In the genomic region with DNA sequence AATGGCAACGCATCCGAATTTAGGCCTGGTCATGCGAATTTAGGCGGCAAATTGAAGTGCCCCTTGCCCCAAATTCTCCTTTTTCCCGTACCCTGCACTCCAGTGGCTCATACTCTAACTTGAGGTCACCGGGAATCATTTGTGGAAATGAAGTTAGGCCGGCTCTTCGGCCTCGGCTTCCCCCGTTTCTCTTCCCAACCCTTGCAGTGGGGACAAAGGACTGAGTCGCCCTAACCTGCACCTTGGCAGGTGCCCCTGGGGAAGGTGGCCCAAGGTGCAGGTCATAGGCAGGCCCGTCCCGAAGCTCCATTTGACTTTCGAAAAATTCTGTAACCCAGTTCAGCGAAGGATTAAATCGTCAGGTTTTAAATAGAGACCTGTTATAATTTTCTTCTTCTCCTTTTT, we compare ENCODE assay signal across 8 cellular contexts. TPM values are rescaled to one million over a fixed set of nuclear protein-coding genes. Genes with fewer than 3 reads are reported as not detected.
DNase-seq lines count a peak whose midpoint lies in the region; ATAC-seq, FAIRE-seq and TF ChIP-seq lines count a peak whose summit lies in the region.

No MANE protein-coding gene starts in this region.

- peak overlapping the region; percentile 77 for H3K4me3 Mint-ChIP-seq in MCF 10A (ENCODE audit: unreplicated experiment)

- H2BK120ac ChIP-seq in mesenchymal stem cell (ENCODE audit: low read depth, low read length) = no peak overlapping the region

- H2BK15ac ChIP-seq in mesenchymal stem cell (ENCODE audit: low read depth, poor library complexity, severe bottlenecking) = no peak overlapping the region

- H3K9me3 ChIP-seq in BE2C (no peaks in the 10 kb centered on the region), mesenchymal stem cell (ENCODE audit: control insufficient read depth, low read length) (no peaks in the 10 kb centered on the region)

- peak overlapping the region; percentile 94 for H3K4me2 ChIP-seq in mesenchymal stem cell (ENCODE audit: low read length, poor library complexity, severe bottlenecking)

- BruUV-seq in MCF 10A (replicated peaks; lab: Mats Ljungman, UMichigan) = no TSS peak

- FAIRE-seq in GM12892 (lab: Jason Lieb, UNC) = no peak

- peak overlapping the region in 1 of 2 experiments; percentile 18 for H2BK12ac ChIP-seq in mesenchymal stem cell (ENCODE audit: low read length in 2 of 2)

- peaks cover 5% of the 10 kb centered on the region for H3K79me1 ChIP-seq in mesenchymal stem cell (replicated peaks; ENCODE audit: low read length, poor library complexity, severe bottlenecking)

- H3K27ac Mint-ChIP-seq in MCF 10A (ENCODE audit: low read depth, unreplicated experiment) = peak overlapping the region; percentile 71

- peak overlapping the region; percentile 18 for H4K91ac ChIP-seq in mesenchymal stem cell (ENCODE audit: low read length)

- peak overlapping the region; percentile 81 for H4K8ac ChIP-seq in mesenchymal stem cell (ENCODE audit: low read length)

- H3K18ac ChIP-seq in mesenchymal stem cell (ENCODE audit: low read depth in 1 of 2, low read length in 2 of 2) = peak overlapping the region in 1 of 2 experiments; percentile 92

- CTCF ChIA-PET in MCF 10A (lab: Yijun Ruan, JAX) = interaction anchor here (0.6 to 3.7 kb wide), 40 partner anchors 9 to 707 kb away, joined by 3 to 37 read pairs (median 4); a partner anchor contains a TSS

- peak overlapping the region in 1 of 2 experiments; percentile 81 for H3K14ac ChIP-seq in mesenchymal stem cell (ENCODE audit: low read length in 2 of 2)

- H3K9me3 Mint-ChIP-seq in MCF 10A (ENCODE audit: unreplicated experiment) = no peaks in the 10 kb centered on the region

- DNase-seq in BE2C = no peak
- DNase-seq in MCF 10A (ENCODE audit: unreplicated experiment) = no peak
- DNase-seq in mesenchymal stem cell = no peak
- DNase-seq in LoVo (ENCODE audit: low spot score) = no peak
- DNase-seq in GM12892 (ENCODE audit: insufficient read length) = no peak

- H3K36me3 ChIP-seq in BE2C = no peaks in the 10 kb centered on the region
- H3K36me3 ChIP-seq in mesenchymal stem cell (ENCODE audit: control insufficient read depth in 1 of 2, insufficient read depth in 2 of 2, low read depth in 1 of 2, low read length in 2 of 2) = no peaks in the 10 kb centered on the region

- no peak for TF ChIP-seq CTCF in BE2C (IDR thresholded peaks at IDR 0.05; ENCODE audit: low read depth, low read length)
- no peak for TF ChIP-seq CTCF in MCF 10A (IDR thresholded peaks at IDR 0.05; ENCODE audit: unreplicated experiment)

- no peaks in the 10 kb centered on the region for H3K27me3 ChIP-seq in BE2C
- no peaks in the 10 kb centered on the region for H3K27me3 ChIP-seq in mesenchymal stem cell (ENCODE audit: control insufficient read depth in 1 of 2, insufficient read depth in 1 of 2, low read length in 2 of 2)

- peak overlapping the region; percentile 92 for H3K9ac ChIP-seq in mesenchymal stem cell (ENCODE audit: low read length)

- H2AK5ac ChIP-seq in mesenchymal stem cell (ENCODE audit: low read length, severe bottlenecking) = no peak overlapping the region

- peak overlapping the region; percentile 89 for H2AFZ ChIP-seq in mesenchymal stem cell (ENCODE audit: low read depth, low read length)

- H3K4me1 Mint-ChIP-seq in MCF 10A (ENCODE audit: insufficient read depth, unreplicated experiment) = peaks cover 26% of the 10 kb centered on the region

- peak overlapping the region; percentile 34 for H3K27ac ChIP-seq in mesenchymal stem cell (ENCODE audit: low read length, poor library complexity, severe bottlenecking)

- intact Hi-C loops in MCF 10A (cut with micrococcal nuclease) = loop anchor here (1.0 to 5.0 kb wide), 6 partner anchors 51 to 520 kb away; a partner anchor contains a TSS

- no peak overlapping the region for H2BK5ac ChIP-seq in mesenchymal stem cell (ENCODE audit: low read depth, low read length, poor library complexity, severe bottlenecking)

- H3K4ac ChIP-seq in mesenchymal stem cell (ENCODE audit: low read depth in 1 of 2, low read length in 2 of 2) = peak overlapping the region; percentile 53 to 86

- no peaks in the 10 kb centered on the region for H3K4me1 ChIP-seq in BE2C
- H3K4me1 ChIP-seq in mesenchymal stem cell (ENCODE audit: control insufficient read depth, insufficient read depth, low read depth, low read length) = peaks cover 8% of the 10 kb centered on the region

- H3K27me3 Mint-ChIP-seq in MCF 10A (ENCODE audit: insufficient read depth, unreplicated experiment) = no peaks in the 10 kb centered on the region

- no peaks in the 10 kb centered on the region for H3K36me3 Mint-ChIP-seq in MCF 10A (ENCODE audit: insufficient read depth, unreplicated experiment)

- WGBS in mesenchymal stem cell = 26% methylated on average over 11 of the region's 16 CpGs

- ATAC-seq in HG03060 (IDR thresholded peaks at IDR 0.05; ENCODE audit: low read depth, unreplicated experiment) = peak; percentile 1
- no peak for ATAC-seq in HG03457 (IDR thresholded peaks at IDR 0.05; ENCODE audit: unreplicated experiment)
- no peak for ATAC-seq in activated CD4-positive, CD25-positive, alpha-beta regulatory T cell treated with anti-CD3 and anti-CD28 coated beads, Interleukin-2, amount 50 U/mL, for 24 hours

- H3K23ac ChIP-seq in mesenchymal stem cell (ENCODE audit: low read length in 2 of 2) = peak overlapping the region in 1 of 2 experiments; percentile 69

- POLR2A ChIA-PET in MCF 10A (lab: Yijun Ruan, JAX) = interaction anchor here (0.6 to 17.4 kb wide), 9 partner anchors 9 to 329 kb away, joined by 3 to 387 read pairs (median 7); a partner anchor contains a TSS

- no peak for TF ChIP-seq POLR2A in GM12892 (IDR thresholded peaks at IDR 0.05; ENCODE audit: low read depth, low read length)

- peak overlapping the region; percentile 54 for H3K4me3 ChIP-seq in BE2C (ENCODE audit: low read depth, low read length)
- H3K4me3 ChIP-seq in mesenchymal stem cell (ENCODE audit: insufficient read depth in 1 of 2, low read depth in 1 of 2, low read length in 2 of 2) = peak overlapping the region; percentile 70 to 86

RNA-seq across cellular contexts. Expression of a gene that starts 0.8 kb away (rescaled TPM):
- polyA plus RNA-seq in BE2C (2012; ENCODE audit: insufficient read depth, insufficient read length, low read depth) = 4.4 TPM
- 18.9 and 26.1 TPM in 2 replicates for total RNA-seq in MCF 10A (2022)
- 15.1 TPM for polyA plus RNA-seq in mesenchymal stem cell (2013, experiment 1 of 2)
- 15.2 TPM for polyA plus RNA-seq in mesenchymal stem cell (2013, experiment 2 of 2)
- 4.5 TPM for polyA plus RNA-seq in GM12892 (2012; ENCODE audit: missing spikeins)

RNA-seq across cellular contexts. Expression of a gene that starts 48.9 kb away (rescaled TPM):
- polyA plus RNA-seq in BE2C (2012; ENCODE audit: insufficient read depth, insufficient read length, low read depth) = 45.3 TPM
- total RNA-seq in MCF 10A (2022) = 110 and 119 TPM in 2 replicates
- 98.0 TPM for polyA plus RNA-seq in mesenchymal stem cell (2013, experiment 1 of 2)
- polyA plus RNA-seq in mesenchymal stem cell (2013, experiment 2 of 2) = 99.5 TPM
- polyA plus RNA-seq in GM12892 (2012; ENCODE audit: missing spikeins) = 57.9 TPM
